ENCODE assay signal across 7 cellular contexts in the genomic region with DNA sequence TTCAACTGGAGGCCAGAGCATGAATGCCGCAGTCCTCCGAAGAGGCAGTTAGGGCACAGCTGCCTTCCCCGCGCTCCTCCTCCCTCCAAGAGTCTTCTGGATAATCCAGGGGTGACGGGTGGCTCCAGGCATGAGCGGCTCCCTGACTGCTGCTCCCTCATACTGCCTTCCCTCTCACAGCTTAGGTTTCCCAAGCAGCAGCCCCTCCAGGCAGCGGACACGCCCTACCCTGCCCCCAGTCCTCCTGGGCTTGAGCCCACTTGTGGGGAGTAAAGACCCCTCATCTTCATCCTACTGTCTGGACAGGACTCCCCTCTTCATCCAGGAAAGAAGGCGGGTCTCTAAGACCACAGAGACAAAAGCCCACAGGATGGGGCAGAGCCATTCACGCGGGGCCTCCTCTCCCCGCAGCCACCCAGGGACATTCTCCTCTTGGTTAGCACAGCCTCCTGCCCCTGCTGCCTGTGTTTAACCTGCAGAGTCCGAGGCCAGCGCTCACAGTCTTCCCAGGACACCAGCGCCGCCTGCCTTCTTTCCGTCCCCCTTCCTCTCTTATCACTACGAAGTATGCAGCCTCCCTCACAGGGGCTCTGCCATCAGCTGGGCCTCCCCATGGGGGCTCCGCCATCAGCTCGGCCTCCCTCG. TPM values are rescaled to one million over a fixed set of nuclear protein-coding genes. Genes with fewer than 3 reads are reported as not detected.
DNase-seq lines count a peak whose midpoint lies in the region; ATAC-seq, FAIRE-seq and TF ChIP-seq lines count a peak whose summit lies in the region.
"Not testable (repeated sequence)": the region's sequence is repeated elsewhere in the genome, so short reads cannot be mapped to it uniquely, and the experiment has no call there.

No MANE protein-coding gene starts in this region.

- not testable (repeated sequence) for TF ChIP-seq EP300 in K562 (IDR thresholded peaks at IDR 0.05; ENCODE audit: low read length); ovary (IDR thresholded peaks at IDR 0.05)

- not testable (repeated sequence) for H3K27me3 ChIP-seq in Panc1 (ENCODE audit: control insufficient read depth, insufficient read depth, low read length); left ventricle myocardium inferior (ENCODE audit: low read depth); right lobe of liver; ovary; testis
- H3K27me3 ChIP-seq in K562 (ENCODE audit: control insufficient read depth in 2 of 2, insufficient read depth in 2 of 2, low read length in 2 of 2) = peaks cover 9 to 27% of the 10 kb centered on the region in 2 experiments; a peak in 4 of 5 replicates

- H3K4me1 ChIP-seq in Panc1 (ENCODE audit: control insufficient read depth, insufficient read depth, low read length); left ventricle myocardium inferior; right lobe of liver; ovary (ENCODE audit: insufficient read depth); testis: not testable (repeated sequence)
- H3K4me1 ChIP-seq in K562 (replicated peaks in 1 of 2; ENCODE audit: control insufficient read depth in 2 of 2, insufficient read depth in 2 of 2, low read length in 2 of 2) = peaks cover 0 to 13% of the 10 kb centered on the region in 2 experiments; a peak in 2 of 5 replicates

- CTCF ChIA-PET in Panc1 (lab: Charles Lee); K562 (lab: Yijun Ruan, JAX; ENCODE audit: low intra/inter-chr PET ratio): not testable (repeated sequence)

- not testable (repeated sequence) for H3K4me3 ChIP-seq in Panc1 (ENCODE audit: low read depth in 2 of 2, low read length in 2 of 2); K562; left ventricle myocardium inferior; right lobe of liver; ovary; testis

- not testable (repeated sequence) for BruUV-seq in Panc1 (replicated peaks; lab: Mats Ljungman, UMichigan); K562 (replicated peaks; lab: Mats Ljungman, UMichigan)

- H3K27ac ChIP-seq in Panc1 (ENCODE audit: low read length); K562 (ENCODE audit: extremely low read depth, low read depth, low read length); left ventricle myocardium inferior (replicated peaks); right lobe of liver; ovary; testis: not testable (repeated sequence)

- peak; percentile 55 for FAIRE-seq in K562 (lab: Jason Lieb, UNC)

- not testable (repeated sequence) for H4K20me1 ChIP-seq in K562 (replicated peaks; ENCODE audit: control insufficient read depth, insufficient read depth, low read length)

- not testable (repeated sequence) for H3K79me2 ChIP-seq in K562 (ENCODE audit: control insufficient read depth, insufficient read depth, low read length)

- not testable (repeated sequence) for TF ChIP-seq RAD21 in K562 (CRISPR knock-in tag; conservative IDR thresholded peaks at IDR 0.05 in 1 of 2, IDR thresholded peaks at IDR 0.05 in 1 of 2)

- H3K9ac ChIP-seq in K562 (ENCODE audit: insufficient read depth in 1 of 2, low read depth in 2 of 2, low read length in 2 of 2) = not testable (repeated sequence)

- not testable (repeated sequence) for TF ChIP-seq CTCF in Panc1 (IDR thresholded peaks at IDR 0.05); K562 (IDR thresholded peaks at IDR 0.05 in 2 of 3, conservative IDR thresholded peaks at IDR 0.05 in 1 of 3; ENCODE audit: insufficient read depth in 2 of 3, low read depth in 1 of 3, low read length in 3 of 3); left ventricle myocardium inferior (IDR thresholded peaks at IDR 0.05; ENCODE audit: borderline replicate concordance); right lobe of liver (IDR thresholded peaks at IDR 0.05); ovary (IDR thresholded peaks at IDR 0.05); testis (IDR thresholded peaks at IDR 0.05)

- not testable (repeated sequence) for DNase-seq in Panc1 (ENCODE audit: low read depth, low spot score); K562 (ENCODE audit: extremely low read depth in 1 of 4, low spot score in 3 of 4)
- DNase-seq in activated T-cell treated with anti-CD3 and anti-CD28 coated beads, Interleukin-2, amount 50 U/mL, for 1 hour = peak; percentile 11
- DNase-seq in left ventricle myocardium inferior (peak; percentile 13), right lobe of liver (peak; percentile 18 to 49 (median 43)), ovary (peak in 3 of 5 donors; percentile 10 to 22 (median 15)), testis (peak; percentile 64)

- POLR2A ChIA-PET in Panc1 (lab: Charles Lee); K562 (lab: Yijun Ruan, JAX): not testable (repeated sequence)

- intact Hi-C loops in Panc1 (cut with micrococcal nuclease; ENCODE audit: unreplicated experiment); K562 (cut with micrococcal nuclease); left ventricle myocardium inferior (cut with micrococcal nuclease); ovary (cut with DNase I); testis (cut with DNase I; ENCODE audit: low total_unique reads): not testable (repeated sequence)
- intact Hi-C loops in right lobe of liver (cut with DNase I) = loop anchor here in 1 of 2 donors (5.0 kb wide), 1 partner anchor 88 kb away; no protein-coding TSS in a partner anchor

- not testable (repeated sequence) for H3K9me1 ChIP-seq in K562 (ENCODE audit: control insufficient read depth, insufficient read depth, low read length)

- TF ChIP-seq POLR2A in K562 (conservative IDR thresholded peaks at IDR 0.05); right lobe of liver (IDR thresholded peaks at IDR 0.05); ovary (IDR thresholded peaks at IDR 0.05); testis (IDR thresholded peaks at IDR 0.05): not testable (repeated sequence)

- in situ Hi-C loops in Panc1 (cut with HindIII; ENCODE audit: low pct_unique_long_range_greater_than_20kb, low sequenced_read_pairs) = not testable (repeated sequence)
- in situ Hi-C loops in K562 (cut with MboI) = loop anchor here (10.0 kb wide), 1 partner anchor 90 kb away; no protein-coding TSS in a partner anchor

- H3K36me3 ChIP-seq in Panc1 (ENCODE audit: control insufficient read depth, insufficient read depth, low read length); K562 (ENCODE audit: control insufficient read depth, insufficient read depth, low read length); left ventricle myocardium inferior; right lobe of liver; ovary; testis (ENCODE audit: low read depth, missing control alignments): not testable (repeated sequence)

- 12% methylated on average over 11 of the region's 21 CpGs for WGBS in K562 (ENCODE audit: insufficient coverage, low coverage, missing lambda C conversion rate)
- 87% methylated on average over 10 of the region's 21 CpGs for WGBS in right lobe of liver (ENCODE audit: insufficient coverage, low coverage, low lambda C conversion rate, missing lambda C conversion rate)
- WGBS in ovary, 3 donors = 56 to 60% (median 60%) methylated on average over 13 to 16 of the region's 21 CpGs
- 83 to 90% methylated on average over 11 to 13 of the region's 21 CpGs for WGBS in testis, 2 donors

- ATAC-seq in Panc1 = peak; percentile 49
- ATAC-seq in K562 = peak; percentile 72
- ATAC-seq in right lobe of liver = not testable (repeated sequence)

- H2AFZ ChIP-seq in K562 (ENCODE audit: low read depth, low read length) = not testable (repeated sequence)

- not testable (repeated sequence) for H3K9me3 ChIP-seq in Panc1 (ENCODE audit: control insufficient read depth, insufficient read depth, low read depth, low read length); K562 (replicated peaks; ENCODE audit: control insufficient read depth, insufficient read depth, low read depth, low read length); left ventricle myocardium inferior (replicated peaks); right lobe of liver; ovary; testis

- not testable (repeated sequence) for H3K4me2 ChIP-seq in K562 (ENCODE audit: insufficient read depth, low read length)

RNA-seq across cellular contexts. Expression of a gene that starts 5.6 kb away (rescaled TPM):
- total RNA-seq in Panc1 (2021; ENCODE audit: unreplicated experiment) (3.0 TPM), K562 (2014; rRNA removed) (0.20 and 1.5 TPM in 2 replicates), K562 (2014; rRNA removed; fragmentation: Illumina TruSeq; extraction: Trizol) (0.40 and 0.45 TPM in 2 replicates), K562 (2015; rRNA removed; fragmentation: Illumina TruSeq; extraction: Trizol) (0.29 and 0.30 TPM in 2 replicates), K562 (2021) (2.2 and 2.3 TPM in 2 replicates), left ventricle myocardium inferior (18.7 TPM), right lobe of liver (10 to 100 TPM in 2 of 6 experiments, 1 to 10 TPM in 3, under 1 TPM in 1; 0.50 to 14.4 (median 5.8) TPM), ovary (10 to 100 TPM in 1 of 7 donors, 1 to 10 TPM in 6; 1.7 to 25.6 (median 6.0) TPM), testis (10 to 100 TPM; 37.2 to 39.7 TPM)
- polyA plus RNA-seq in Panc1 (2012; ENCODE audit: insufficient read length) = 2.4 TPM
- 13.2 and 31.1 TPM in 2 replicates for total RNA-seq in K562 (2011; cell fraction: chromatin; rRNA removed; ENCODE audit: low replicate concordance)
- total RNA-seq in K562 (2011; cell fraction: nucleolus; rRNA removed) = 14.7 and 17.7 TPM in 2 replicates
- total RNA-seq in K562 (2011; cell fraction: nucleoplasm; rRNA removed) = 11.8 and 18.1 TPM in 2 replicates
- polyA plus RNA-seq in K562 (2011; rRNA removed) (0.99 and 1.2 TPM in 2 replicates), K562 (2014; fragmentation: Illumina TruSeq; extraction: Trizol) (0.52 and 1.4 TPM in 2 replicates), K562 (2014; fragmentation: Nextera tagmentation; extraction: Ambion mirVana) (under 1 TPM; 0.07 to 0.21 TPM), K562 (2014; rRNA removed) (0.97 and 1.4 TPM in 2 replicates), ovary (1 to 10 TPM; 1.1 to 2.1 TPM), testis (ENCODE audit: insufficient read depth, low read depth, low replicate concordance) (22.9 TPM)
- 0.52 and 1.3 TPM in 2 replicates for polyA plus RNA-seq in K562 (2011; cell fraction: cytosol; rRNA removed)
- 6.0 and 14.9 TPM in 2 replicates for polyA plus RNA-seq in K562 (2011; cell fraction: nucleus; rRNA removed)
- 1.5 and 6.1 TPM in 2 replicates for polyA plus RNA-seq in K562 (2012)
- 0.81 and 1.1 TPM in 2 replicates for polyA minus RNA-seq in K562 (2011; rRNA and poly(A)+ RNA removed)
- 1.3 and 1.4 TPM in 2 replicates for polyA minus RNA-seq in K562 (2011; cell fraction: cytosol; rRNA and poly(A)+ RNA removed)
- 2.3 and 4.4 TPM in 2 replicates for polyA minus RNA-seq in K562 (2011; cell fraction: nucleus; rRNA and poly(A)+ RNA removed)

RNA-seq across cellular contexts. Expression of a gene that starts 47.4 kb away (rescaled TPM):
- total RNA-seq in Panc1 (2021; ENCODE audit: unreplicated experiment) (64.3 TPM), K562 (2014; rRNA removed) (52.8 and 58.5 TPM in 2 replicates), K562 (2014; rRNA removed; fragmentation: Illumina TruSeq; extraction: Trizol) (37.9 and 39.5 TPM in 2 replicates), K562 (2015; rRNA removed; fragmentation: Illumina TruSeq; extraction: Trizol) (43.1 and 44.9 TPM in 2 replicates), K562 (2021) (62.3 and 68.7 TPM in 2 replicates), left ventricle myocardium inferior (23.6 TPM), right lobe of liver (10 to 100 TPM; 10.7 to 16.7 (median 13.8) TPM), ovary (10 to 100 TPM; 18.6 to 42.1 (median 35.0) TPM), testis (100 to 1,000 TPM in 1 of 2 donors, 10 to 100 TPM in 1; 68.6 to 101 TPM)
- 61.7 TPM for polyA plus RNA-seq in Panc1 (2012; ENCODE audit: insufficient read length)
- 217 and 274 TPM in 2 replicates for total RNA-seq in K562 (2011; cell fraction: chromatin; rRNA removed; ENCODE audit: low replicate concordance)
- total RNA-seq in K562 (2011; cell fraction: nucleolus; rRNA removed) = 94.6 and 102 TPM in 2 replicates
- total RNA-seq in K562 (2011; cell fraction: nucleoplasm; rRNA removed) = 114 and 119 TPM in 2 replicates
- polyA plus RNA-seq in K562 (2011; rRNA removed) (17.3 and 18.0 TPM in 2 replicates), K562 (2014; fragmentation: Illumina TruSeq; extraction: Trizol) (49.7 and 54.7 TPM in 2 replicates), K562 (2014; fragmentation: Nextera tagmentation; extraction: Ambion mirVana) (1 to 10 TPM; 2.4 to 3.7 TPM), K562 (2014; rRNA removed) (51.8 and 56.4 TPM in 2 replicates), ovary (10 to 100 TPM; 25.6 to 26.3 TPM), testis (ENCODE audit: insufficient read depth, low read depth, low replicate concordance) (51.5 TPM)
- polyA plus RNA-seq in K562 (2011; cell fraction: cytosol; rRNA removed) = 14.1 and 18.3 TPM in 2 replicates
- polyA plus RNA-seq in K562 (2011; cell fraction: nucleus; rRNA removed) = 96.2 and 143 TPM in 2 replicates
- 36.5 and 41.6 TPM in 2 replicates for polyA plus RNA-seq in K562 (2012)
- 23.4 and 26.6 TPM in 2 replicates for polyA minus RNA-seq in K562 (2011; rRNA and poly(A)+ RNA removed)
- 16.0 and 18.9 TPM in 2 replicates for polyA minus RNA-seq in K562 (2011; cell fraction: cytosol; rRNA and poly(A)+ RNA removed)
- polyA minus RNA-seq in K562 (2011; cell fraction: nucleus; rRNA and poly(A)+ RNA removed) = 54.1 and 62.2 TPM in 2 replicates

RNA-seq across cellular contexts. Expression of a gene that starts 47.5 kb away (rescaled TPM):
- total RNA-seq in Panc1 (2021; ENCODE audit: unreplicated experiment) (45.9 TPM), K562 (2014; rRNA removed) (48.2 and 68.7 TPM in 2 replicates), K562 (2014; rRNA removed; fragmentation: Illumina TruSeq; extraction: Trizol) (55.2 and 56.8 TPM in 2 replicates), K562 (2015; rRNA removed; fragmentation: Illumina TruSeq; extraction: Trizol) (45.1 and 50.8 TPM in 2 replicates), K562 (2021) (50.0 and 53.2 TPM in 2 replicates), left ventricle myocardium inferior (0.44 TPM), right lobe of liver (1 to 10 TPM in 2 of 6 experiments, under 1 TPM in 4; 0.15 to 3.2 (median 0.70) TPM), ovary (1 to 10 TPM; 1.3 to 3.9 (median 2.0) TPM), testis (10 to 100 TPM; 34.3 to 49.1 TPM)
- 22.9 TPM for polyA plus RNA-seq in Panc1 (2012; ENCODE audit: insufficient read length)
- total RNA-seq in K562 (2011; cell fraction: chromatin; rRNA removed; ENCODE audit: low replicate concordance) = 80.8 and 99.7 TPM in 2 replicates
- 42.2 and 50.7 TPM in 2 replicates for total RNA-seq in K562 (2011; cell fraction: nucleolus; rRNA removed)
- total RNA-seq in K562 (2011; cell fraction: nucleoplasm; rRNA removed) = 38.0 and 41.1 TPM in 2 replicates
- polyA plus RNA-seq in K562 (2011; rRNA removed) (93.2 and 116 TPM in 2 replicates), K562 (2014; fragmentation: Illumina TruSeq; extraction: Trizol) (62.6 and 73.0 TPM in 2 replicates), K562 (2014; fragmentation: Nextera tagmentation; extraction: Ambion mirVana) (10 to 100 TPM; 24.1 to 28.9 TPM), K562 (2014; rRNA removed) (65.2 and 73.4 TPM in 2 replicates), ovary (1 to 10 TPM; 1.6 to 2.5 TPM), testis (ENCODE audit: insufficient read depth, low read depth, low replicate concordance) (71.6 TPM)
- polyA plus RNA-seq in K562 (2011; cell fraction: cytosol; rRNA removed) = 35.6 and 39.2 TPM in 2 replicates
- polyA plus RNA-seq in K562 (2011; cell fraction: nucleus; rRNA removed) = 107 and 115 TPM in 2 replicates
- polyA plus RNA-seq in K562 (2012) = 39.7 and 46.2 TPM in 2 replicates
- polyA minus RNA-seq in K562 (2011; rRNA and poly(A)+ RNA removed) = 74.7 and 79.6 TPM in 2 replicates
- polyA minus RNA-seq in K562 (2011; cell fraction: cytosol; rRNA and poly(A)+ RNA removed) = 37.0 and 47.0 TPM in 2 replicates
- polyA minus RNA-seq in K562 (2011; cell fraction: nucleus; rRNA and poly(A)+ RNA removed) = 20.7 and 35.1 TPM in 2 replicates
